Comparison of ENCODE assay signal across 11 cellular contexts in the genomic region with DNA sequence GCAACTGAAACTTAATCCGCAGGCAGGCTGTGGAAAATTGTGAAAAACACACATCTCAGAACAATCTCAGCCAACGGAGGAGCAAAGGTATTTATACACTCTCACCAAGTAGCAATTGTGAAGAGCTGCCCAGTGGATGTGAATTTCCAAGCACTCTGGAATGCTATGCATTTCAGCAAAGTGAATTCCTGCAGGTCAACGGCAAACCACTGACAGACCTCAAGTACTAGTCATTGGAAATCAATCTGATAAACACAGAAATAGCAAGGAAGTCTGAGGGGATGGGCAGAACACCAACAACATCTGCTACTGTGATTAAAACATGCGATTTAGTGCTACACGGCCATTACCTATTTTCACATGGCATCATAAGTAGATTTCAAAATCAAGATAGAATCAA.
DNase-seq lines count a peak whose midpoint lies in the region; ATAC-seq, FAIRE-seq and TF ChIP-seq lines count a peak whose summit lies in the region.
"Had no signal": no experiment of that assay in that cellular context is flagged by ENCODE, and none has a peak within 500 bp of the region (broad histone marks: within the 10 kb centered on the region; RNA-seq: fewer than 3 reads in every experiment).

No MANE protein-coding gene starts in this region.

- H3K27me3 ChIP-seq in endothelial cell of umbilical vein (ENCODE audit: control insufficient read depth in 2 of 2, insufficient read depth in 2 of 2, low read length in 2 of 2) (no peaks in the 10 kb centered on the region), psoas muscle (ENCODE audit: insufficient read depth in 3 of 3, low read length in 2 of 3) (no peaks in the 10 kb centered on the region)

- FAIRE-seq in D721Med (lab: Jason Lieb, UNC) (peak; percentile 16), endothelial cell of umbilical vein (lab: Jason Lieb, UNC) (peak; percentile 28)

- H3K4me2 ChIP-seq in endothelial cell of umbilical vein (ENCODE audit: insufficient read depth, low read length): no peak overlapping the region

- H3K4me3 Mint-ChIP-seq in mesothelial cell of epicardium: no peak overlapping the region

- TF ChIP-seq POLR2A in endothelial cell of umbilical vein (IDR thresholded peaks at IDR 0.05; ENCODE audit: low read depth, low read length): no peak

- H3K9me3 ChIP-seq in endothelial cell of umbilical vein (replicated peaks; ENCODE audit: control insufficient read depth, insufficient read depth, low read length) (no peaks in the 10 kb centered on the region), psoas muscle (no peaks in the 10 kb centered on the region)

- no peaks in the 10 kb centered on the region for H3K79me2 ChIP-seq in endothelial cell of umbilical vein (ENCODE audit: control insufficient read depth, insufficient read depth, low read length)

- H3K36me3 ChIP-seq in endothelial cell of umbilical vein (ENCODE audit: control insufficient read depth in 2 of 2, extremely low read depth in 1 of 2, insufficient read depth in 2 of 2, low read length in 2 of 2) (no peaks in the 10 kb centered on the region), psoas muscle (ENCODE audit: insufficient read depth in 1 of 2, low read depth in 1 of 2) (no peaks in the 10 kb centered on the region)

- no TSS peak for BruUV-seq in endothelial cell of umbilical vein (replicated peaks; lab: Mats Ljungman, UMichigan)

- no peaks in the 10 kb centered on the region for H4K20me1 ChIP-seq in endothelial cell of umbilical vein (replicated peaks; ENCODE audit: control insufficient read depth, extremely low read depth, insufficient read depth, low read length)

- TF ChIP-seq CTCF in D721Med (IDR thresholded peaks at IDR 0.05; ENCODE audit: insufficient read depth, missing control alignments) (no peak), endothelial cell of umbilical vein (IDR thresholded peaks at IDR 0.05; ENCODE audit: extremely low read depth in 1 of 2, insufficient read depth in 1 of 2, low read depth in 1 of 2, low read length in 2 of 2) (no peak), mesothelial cell of epicardium (IDR thresholded peaks at IDR 0.05; ENCODE audit: unreplicated experiment) (no peak), psoas muscle (IDR thresholded peaks at IDR 0.05) (no peak)

- POLR2A ChIA-PET in endothelial cell of umbilical vein (lab: Charles Lee): no interaction called here

- no peak overlapping the region for H3K27ac ChIP-seq in endothelial cell of umbilical vein (ENCODE audit: insufficient read depth, low read depth, low read length)
- no peak overlapping the region for H3K27ac ChIP-seq in psoas muscle

- H3K36me3 Mint-ChIP-seq in mesothelial cell of epicardium: no peaks in the 10 kb centered on the region

- whole genome bisulfite sequencing in psoas muscle, 3 donors: 22 to 36% (median 26%) methylated on average over 5 of the region's 5 CpGs

- peak overlapping the region; percentile 65 for H2AFZ ChIP-seq in endothelial cell of umbilical vein (ENCODE audit: low read depth, low read length)

- no peaks in the 10 kb centered on the region for H3K9me1 ChIP-seq in endothelial cell of umbilical vein (replicated peaks; ENCODE audit: control insufficient read depth, extremely low read depth, insufficient read depth, low read length)

- DNase-seq in D721Med (ENCODE audit: insufficient read length, low spot score) (no peak), NCI-H82 treated with DMSO at 0.1 percent for 48 hours (lab: John Stamatoyannopoulos, UW; ENCODE audit: unreplicated experiment) (peak; percentile 2), endothelial cell of umbilical vein (ENCODE audit: low read depth, low spot score) (peak; percentile 49), mesothelial cell of epicardium (ENCODE audit: low spot score in 2 of 2, unreplicated experiment in 2 of 2) (no peak), psoas muscle (no peak), retina (no peak)
- DNase-seq: activated CD8-positive, alpha-beta memory T cell treated with anti-CD3 and anti-CD28 coated beads, Interleukin-2, amount 50 U/mL, for 48 hours; NCI-H748 treated with DMSO at 0.1 percent for 48 hours; stimulated activated CD4-positive, alpha-beta T cell treated with anti-CD3 and anti-CD28 coated beads, Interleukin-4, amount 100 ng/mL, for 4 hours had no signal

- H3K27ac Mint-ChIP-seq in mesothelial cell of epicardium: peak overlapping the region; percentile 8

- ATAC-seq in HG02938 (IDR thresholded peaks at IDR 0.05; ENCODE audit: unreplicated experiment) (no peak), GM18858 (IDR thresholded peaks at IDR 0.05; ENCODE audit: unreplicated experiment) (no peak), psoas muscle (no peak)

- dilution Hi-C loops in endothelial cell of umbilical vein (cut with MboI; ENCODE audit: extremely low pct_ligation_motif_present, low sequenced_read_pairs): no loop called here

- H3K4me1 Mint-ChIP-seq in mesothelial cell of epicardium: peaks cover 9% of the 10 kb centered on the region

- H3K9me3 Mint-ChIP-seq in mesothelial cell of epicardium: peaks cover 14% of the 10 kb centered on the region

- intact Hi-C loops in endothelial cell of umbilical vein (cut with micrococcal nuclease): no loop called here
- intact Hi-C loops in psoas muscle (cut with DNase I): no loop called here

- no peaks in the 10 kb centered on the region for H3K27me3 Mint-ChIP-seq in mesothelial cell of epicardium (ENCODE audit: low read depth)

- H3K4me1 ChIP-seq in endothelial cell of umbilical vein (ENCODE audit: control insufficient read depth, extremely low read depth, insufficient read depth, low read length) (no peaks in the 10 kb centered on the region), psoas muscle (no peaks in the 10 kb centered on the region)

- H3K4me3 ChIP-seq in endothelial cell of umbilical vein (replicated peaks in 1 of 3; ENCODE audit: insufficient read depth in 1 of 3, low read depth in 1 of 3, low read length in 3 of 3): no peak overlapping the region
- H3K4me3 ChIP-seq in psoas muscle: no peak overlapping the region

- H3K9ac ChIP-seq in endothelial cell of umbilical vein (replicated peaks; ENCODE audit: extremely low read depth, insufficient read depth, low read length): no peak overlapping the region

- CTCF ChIA-PET in endothelial cell of umbilical vein (lab: Charles Lee): interaction anchor here (1.0 kb wide), 1 partner anchor 21 kb away, joined by 4 read pairs; no protein-coding TSS in a partner anchor

TF ChIP-seq in endothelial cell of umbilical vein, 7 proteins besides CTCF, POLR2A, EP300 and RAD21:
- TF ChIP-seq GATA2 (IDR thresholded peaks at IDR 0.05; ENCODE audit: insufficient read depth, insufficient read length, low read depth, low read length): peak; percentile 15
- no peak for TF ChIP-seq POLR2AphosphoS5 (IDR thresholded peaks at IDR 0.05; ENCODE audit: insufficient read depth, low read depth, low read length)
- no peak for TF ChIP-seq MAX (IDR thresholded peaks at IDR 0.05; ENCODE audit: insufficient read depth, insufficient read length)
- TF ChIP-seq EZH2 (IDR thresholded peaks at IDR 0.05; ENCODE audit: borderline replicate concordance, low read depth, low read length, severe bottlenecking): no peak
- TF ChIP-seq FOS (IDR thresholded peaks at IDR 0.05; ENCODE audit: borderline replicate concordance, insufficient read depth, low read length): no peak

Comparison
In these comparisons a context has a peak if more than half of its experiments do, and no peak if none do; other contexts are left out.
1. DNase-seq: peak in NCI-H82 treated with DMSO at 0.1 percent for 48 hours (single experiment) and endothelial cell of umbilical vein (single experiment); none in D721Med (single experiment), mesothelial cell of epicardium (0 of 2), psoas muscle (0 of 2) and retina (single experiment).